ENCODE assay signal across 13 cellular contexts in the genomic region with DNA sequence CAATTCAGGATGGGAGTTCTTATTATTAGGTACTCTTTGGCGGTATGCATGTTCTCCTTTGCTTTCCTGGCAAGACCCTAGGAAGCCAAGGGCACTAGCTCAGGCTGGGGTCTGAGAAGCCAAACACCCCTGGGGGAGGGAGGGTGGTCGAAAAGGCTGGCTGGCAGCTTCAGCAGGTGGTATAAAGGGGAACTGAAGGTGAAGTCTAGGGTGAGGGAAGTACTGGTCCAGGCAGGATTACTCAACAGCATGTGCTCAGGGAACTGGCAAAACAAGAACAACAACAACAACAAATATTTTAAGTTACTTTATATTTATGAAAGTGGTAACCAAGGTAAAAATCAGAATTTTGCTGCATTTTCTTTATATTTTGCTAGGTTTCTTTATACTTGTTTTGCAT. TPM values are rescaled to one million over a fixed set of nuclear protein-coding genes. Genes with fewer than 3 reads are reported as not detected.
DNase-seq lines count a peak whose midpoint lies in the region; ATAC-seq and TF ChIP-seq lines count a peak whose summit lies in the region.
"Had no signal": no experiment of that assay in that cellular context is flagged by ENCODE, and none has a peak within 500 bp of the region (broad histone marks: within the 10 kb centered on the region; RNA-seq: fewer than 3 reads in every experiment).

No MANE protein-coding gene starts in this region.

- peaks cover 52% of the 10 kb centered on the region for H3K4me1 Mint-ChIP-seq in activated CD4-positive, alpha-beta T cell treated with anti-CD3 and anti-CD28 coated beads, Interleukin-2, amount 10 ng/mL, durations not matched to agents 24 days and 14 days
- H3K4me1 Mint-ChIP-seq in activated CD8-positive, alpha-beta T cell treated with anti-CD3 and anti-CD28 coated beads for 36 hours (ENCODE audit: low read depth), result peaks cover 23% of the 10 kb centered on the region
- peaks cover 4 to 8% of the 10 kb centered on the region in 2 donors for H3K4me1 Mint-ChIP-seq in stimulated activated naive B cell treated with anti-CD40 and anti-IgM and Interleukin-4, amounts not matched to agents 10 μg/mL and 1 μg/mL and 100 μg/mL, for 72 hours

- no peak overlapping the region for H3K4me3 ChIP-seq in right cardiac atrium (ENCODE audit: low read length)
- H3K4me3 ChIP-seq: K562, thoracic aorta had no signal

- ATAC-seq in activated CD8-positive, alpha-beta T cell treated with anti-CD3 and anti-CD28 coated beads for 36 hours, result no peak
- no peak for ATAC-seq in right cardiac atrium
- ATAC-seq in stimulated activated naive B cell treated with anti-CD40 and anti-IgM and Interleukin-4, amounts not matched to agents 10 μg/mL and 1 μg/mL and 100 μg/mL, for 72 hours (replicated peaks), result no peak
- ATAC-seq in GM19397 (IDR thresholded peaks at IDR 0.05; ENCODE audit: unreplicated experiment), result no peak
- ATAC-seq in GM19455 (IDR thresholded peaks at IDR 0.05; ENCODE audit: unreplicated experiment), result no peak
- ATAC-seq: K562 had no signal

- no peak overlapping the region for H3K4me3 Mint-ChIP-seq in activated CD4-positive, alpha-beta T cell treated with anti-CD3 and anti-CD28 coated beads, Interleukin-2, amount 10 ng/mL, durations not matched to agents 24 days and 14 days
- no peak overlapping the region for H3K4me3 Mint-ChIP-seq in activated CD8-positive, alpha-beta T cell treated with anti-CD3 and anti-CD28 coated beads for 36 hours
- H3K4me3 Mint-ChIP-seq in stimulated activated naive B cell treated with anti-CD40 and anti-IgM and Interleukin-4, amounts not matched to agents 10 μg/mL and 1 μg/mL and 100 μg/mL, for 72 hours, result no peak overlapping the region

- peaks cover 52% of the 10 kb centered on the region for H3K36me3 Mint-ChIP-seq in activated CD4-positive, alpha-beta T cell treated with anti-CD3 and anti-CD28 coated beads, Interleukin-2, amount 10 ng/mL, durations not matched to agents 24 days and 14 days (ENCODE audit: low read depth)
- peaks cover 18% of the 10 kb centered on the region for H3K36me3 Mint-ChIP-seq in activated CD8-positive, alpha-beta T cell treated with anti-CD3 and anti-CD28 coated beads for 36 hours (ENCODE audit: low read depth)
- H3K36me3 Mint-ChIP-seq in stimulated activated naive B cell treated with anti-CD40 and anti-IgM and Interleukin-4, amounts not matched to agents 10 μg/mL and 1 μg/mL and 100 μg/mL, for 72 hours, result peaks cover 14 to 34% of the 10 kb centered on the region in 2 donors

- H3K27ac ChIP-seq in right cardiac atrium (ENCODE audit: low read length), result peak overlapping the region; percentile 40
- H3K27ac ChIP-seq: thoracic aorta had no signal

- H3K27me3 ChIP-seq in right cardiac atrium (ENCODE audit: control insufficient read depth, insufficient read depth), result no peaks in the 10 kb centered on the region

- CTCF ChIA-PET in activated CD8-positive, alpha-beta T cell treated with anti-CD3 and anti-CD28 coated beads for 36 hours (lab: Charles Lee), result interaction anchor here (1.0 to 1.1 kb wide), 2 partner anchors 22 to 24 kb away, joined by 3 read pairs; no protein-coding TSS in a partner anchor

- 31% methylated on average over 2 of the region's 2 CpGs for WGBS in right cardiac atrium

- DNase-seq in activated CD4-positive, alpha-beta T cell treated with anti-CD3 and anti-CD28 coated beads, Interleukin-2, amount 10 ng/mL, durations not matched to agents 24 days and 14 days, result no peak
- DNase-seq in activated CD4-positive, alpha-beta T cell treated with anti-CD3 and anti-CD28 coated beads, Interleukin-2, amount 50 U/mL, for 4 hours, result no peak
- no peak for DNase-seq in activated CD8-positive, alpha-beta T cell treated with anti-CD3 and anti-CD28 coated beads for 36 hours
- DNase-seq in right cardiac atrium (no peak), SW480 (ENCODE audit: low spot score) (no peak)
- DNase-seq in stimulated activated naive B cell treated with anti-CD40 and anti-IgM and Interleukin-4, amounts not matched to agents 10 μg/mL and 1 μg/mL and 100 μg/mL, for 72 hours, result no peak
- DNase-seq: amygdala, NCI-H2107, T1000 had no signal

- intact Hi-C loops in activated CD4-positive, alpha-beta T cell treated with anti-CD3 and anti-CD28 coated beads, Interleukin-2, amount 10 ng/mL, durations not matched to agents 24 days and 14 days (cut with micrococcal nuclease), result no loop called here
- intact Hi-C loops in activated CD8-positive, alpha-beta T cell treated with anti-CD3 and anti-CD28 coated beads for 36 hours (cut with micrococcal nuclease), result no loop called here
- intact Hi-C loops in right cardiac atrium (cut with DNase I), result no loop called here

- peaks cover 2% of the 10 kb centered on the region for H3K4me1 ChIP-seq in right cardiac atrium (ENCODE audit: control insufficient read depth, insufficient read depth, low read length)

- POLR2A ChIA-PET in activated CD8-positive, alpha-beta T cell treated with anti-CD3 and anti-CD28 coated beads for 36 hours (lab: Charles Lee), result no interaction called here

- TF ChIP-seq CTCF in activated CD8-positive, alpha-beta T cell treated with anti-CD3 and anti-CD28 coated beads for 36 hours (IDR thresholded peaks at IDR 0.05), result no peak

- H3K27ac Mint-ChIP-seq in activated CD4-positive, alpha-beta T cell treated with anti-CD3 and anti-CD28 coated beads, Interleukin-2, amount 10 ng/mL, durations not matched to agents 24 days and 14 days, result peak overlapping the region; percentile 71
- peak overlapping the region; percentile 7 for H3K27ac Mint-ChIP-seq in activated CD8-positive, alpha-beta T cell treated with anti-CD3 and anti-CD28 coated beads for 36 hours
- H3K27ac Mint-ChIP-seq in stimulated activated naive B cell treated with anti-CD40 and anti-IgM and Interleukin-4, amounts not matched to agents 10 μg/mL and 1 μg/mL and 100 μg/mL, for 72 hours, result peak overlapping the region; percentile 27

- H3K9me3 Mint-ChIP-seq in activated CD4-positive, alpha-beta T cell treated with anti-CD3 and anti-CD28 coated beads, Interleukin-2, amount 10 ng/mL, durations not matched to agents 24 days and 14 days, result no peaks in the 10 kb centered on the region
- no peaks in the 10 kb centered on the region for H3K9me3 Mint-ChIP-seq in activated CD8-positive, alpha-beta T cell treated with anti-CD3 and anti-CD28 coated beads for 36 hours
- no peaks in the 10 kb centered on the region for H3K9me3 Mint-ChIP-seq in stimulated activated naive B cell treated with anti-CD40 and anti-IgM and Interleukin-4, amounts not matched to agents 10 μg/mL and 1 μg/mL and 100 μg/mL, for 72 hours

- H3K27me3 Mint-ChIP-seq in activated CD4-positive, alpha-beta T cell treated with anti-CD3 and anti-CD28 coated beads, Interleukin-2, amount 10 ng/mL, durations not matched to agents 24 days and 14 days, result no peaks in the 10 kb centered on the region
- H3K27me3 Mint-ChIP-seq in activated CD8-positive, alpha-beta T cell treated with anti-CD3 and anti-CD28 coated beads for 36 hours, result no peaks in the 10 kb centered on the region
- H3K27me3 Mint-ChIP-seq in stimulated activated naive B cell treated with anti-CD40 and anti-IgM and Interleukin-4, amounts not matched to agents 10 μg/mL and 1 μg/mL and 100 μg/mL, for 72 hours, result no peaks in the 10 kb centered on the region

- H3K9me3 ChIP-seq in right cardiac atrium (ENCODE audit: control insufficient read depth, low read length), result no peaks in the 10 kb centered on the region
- H3K9me3 ChIP-seq: thoracic aorta had no signal

RNA-seq across cellular contexts. Expression of a gene that starts 40.7 kb away (rescaled TPM):
- 443 and 447 TPM in 2 replicates for total RNA-seq in activated CD4-positive, alpha-beta T cell treated with anti-CD3 and anti-CD28 coated beads, Interleukin-2, amount 10 ng/mL, durations not matched to agents 24 days and 14 days
- 100 to 1,000 TPM; 470 to 489 TPM for total RNA-seq in activated CD8-positive, alpha-beta T cell treated with anti-CD3 and anti-CD28 coated beads for 36 hours
- 100 to 1,000 TPM; 233 to 259 (median 239) TPM for total RNA-seq in right cardiac atrium
- polyA plus RNA-seq in right cardiac atrium, result 280 TPM

Comparison
In these comparisons a context has a peak if more than half of its experiments do, and no peak if none do; other contexts are left out.
1. H3K27ac Mint-ChIP-seq: peak in every context shown above with its lines; median percentile 71 in activated CD4-positive, alpha-beta T cell treated with anti-CD3 and anti-CD28 coated beads, Interleukin-2, amount 10 ng/mL, durations not matched to agents 24 days and 14 days; 27 in stimulated activated naive B cell treated with anti-CD40 and anti-IgM and Interleukin-4, amounts not matched to agents 10 μg/mL and 1 μg/mL and 100 μg/mL, for 72 hours; 7 in activated CD8-positive, alpha-beta T cell treated with anti-CD3 and anti-CD28 coated beads for 36 hours.